ENCODE assay signal across 22 cellular contexts in genomic region chr3:71541313-71541712, GRCh38. TPM values are rescaled to one million over a fixed set of nuclear protein-coding genes. Genes with fewer than 3 reads are reported as not detected.
DNase-seq lines count a peak whose midpoint lies in the region; ATAC-seq, FAIRE-seq and TF ChIP-seq lines count a peak whose summit lies in the region.
"Had no signal": no experiment of that assay in that cellular context is flagged by ENCODE, and none has a peak within 500 bp of the region (broad histone marks: within the 10 kb centered on the region; RNA-seq: fewer than 3 reads in every experiment).

No MANE protein-coding gene starts in this region.

- H3K4me3 Mint-ChIP-seq in mesothelial cell of epicardium: peak overlapping the region; percentile 1
- H3K4me3 Mint-ChIP-seq: T-helper 17 cell had no signal

- H4K20me1 ChIP-seq in DOHH2 (ENCODE audit: control insufficient read depth, insufficient read depth, low read depth, low read length): no peaks in the 10 kb centered on the region
- H4K20me1 ChIP-seq in K562 (replicated peaks; ENCODE audit: control insufficient read depth, insufficient read depth, low read length): no peaks in the 10 kb centered on the region

- no TSS peak for BruUV-seq in K562 (replicated peaks; lab: Mats Ljungman, UMichigan)

- no peaks in the 10 kb centered on the region for H3K9me3 ChIP-seq in DOHH2 (ENCODE audit: control insufficient read depth, insufficient read depth, low read length)
- no peaks in the 10 kb centered on the region for H3K9me3 ChIP-seq in K562 (replicated peaks; ENCODE audit: control insufficient read depth, insufficient read depth, low read depth, low read length)
- H3K9me3 ChIP-seq: testis had no signal

- no peak overlapping the region for H2AFZ ChIP-seq in K562 (ENCODE audit: low read depth, low read length)
- H2AFZ ChIP-seq: parathyroid adenoma had no signal

- in situ Hi-C loops in K562 (cut with MboI): no loop called here

- H3K4me1 ChIP-seq in DOHH2 (ENCODE audit: control insufficient read depth, low read length) (peaks cover 67% of the 10 kb centered on the region), K562 (replicated peaks in 1 of 2; ENCODE audit: control insufficient read depth in 2 of 2, insufficient read depth in 2 of 2, low read length in 2 of 2) (peaks cover 12 to 25% of the 10 kb centered on the region in 2 experiments; a peak in 4 of 5 replicates)

- ATAC-seq in K562: no peak
- no peak for ATAC-seq in sciatic nerve
- ATAC-seq: T-helper 17 cell had no signal

- CTCF ChIA-PET in K562 (lab: Yijun Ruan, JAX; ENCODE audit: low intra/inter-chr PET ratio): interaction anchor here (0.6 kb wide), 1 partner anchor 38 kb away, joined by 3 read pairs; no protein-coding TSS in a partner anchor
- CTCF ChIA-PET in HEK293T (lab: Yijun Ruan, JAX): no interaction called here

- peaks cover 25% of the 10 kb centered on the region for H3F3A ChIP-seq in DOHH2 (ENCODE audit: control insufficient read depth, insufficient read depth)

- TF ChIP-seq POLR2A in K562 (conservative IDR thresholded peaks at IDR 0.05): no peak
- TF ChIP-seq POLR2A in lower leg skin (IDR thresholded peaks at IDR 0.05): no peak

- H3K9me1 ChIP-seq in K562 (ENCODE audit: control insufficient read depth, insufficient read depth, low read length): no peaks in the 10 kb centered on the region

- H3K36me3 ChIP-seq in DOHH2 (ENCODE audit: control insufficient read depth, low read length) (peaks cover 43% of the 10 kb centered on the region), K562 (ENCODE audit: control insufficient read depth, insufficient read depth, low read length) (no peaks in the 10 kb centered on the region)

- peaks cover 3% of the 10 kb centered on the region for H3K36me3 Mint-ChIP-seq in mesothelial cell of epicardium

- TF ChIP-seq CTCF in DOHH2 (IDR thresholded peaks at IDR 0.05; ENCODE audit: low read depth, low read length, poor library complexity, severe bottlenecking) (no peak), K562 (IDR thresholded peaks at IDR 0.05 in 2 of 3, conservative IDR thresholded peaks at IDR 0.05 in 1 of 3; ENCODE audit: insufficient read depth in 2 of 3, low read depth in 1 of 3, low read length in 3 of 3) (no peak), mesothelial cell of epicardium (IDR thresholded peaks at IDR 0.05; ENCODE audit: unreplicated experiment) (no peak), lower leg skin (IDR thresholded peaks at IDR 0.05) (no peak)

- H3K4me2 ChIP-seq in DOHH2 (ENCODE audit: low read length) (peak overlapping the region; percentile 78), K562 (ENCODE audit: insufficient read depth, low read length) (no peak overlapping the region)

- WGBS in K562 (ENCODE audit: insufficient coverage, low coverage, missing lambda C conversion rate): 20% methylated on average over 3 of the region's 3 CpGs
- WGBS in lower leg skin, 2 donors: 79 to 85% methylated on average over 3 of the region's 3 CpGs

- DNase-seq in NCI-H524 (lab: John Stamatoyannopoulos, UW) (peak; percentile 44 to 87), K562 (ENCODE audit: extremely low read depth in 1 of 4, low spot score in 3 of 4) (peak in 2 of 4 experiments; percentile 11 to 23), mesothelial cell of epicardium (ENCODE audit: low spot score in 2 of 2, unreplicated experiment in 2 of 2) (no peak), sciatic nerve (ENCODE audit: low spot score) (no peak), UCSD-AML1 (lab: John Stamatoyannopoulos, UW; ENCODE audit: unreplicated experiment) (no peak), lower leg skin (ENCODE audit: low spot score in 2 of 2) (no peak), HEK293T (ENCODE audit: extremely low spot score) (no peak)
- DNase-seq: activated CD4-positive, CD25-positive, alpha-beta regulatory T cell treated with anti-CD3 and anti-CD28 coated beads, Interleukin-2, amount 50 U/mL, for 72 hours; activated effector memory CD4-positive, alpha-beta T cell treated with anti-CD3 and anti-CD28 coated beads, Interleukin-2, amount 50 U/mL, for 16 hours; amygdala; COR-L47; NCI-H1436; NCI-H226; Right ventricle myocardium superior; small intestine; T-helper 17 cell; testis had no signal

- no peaks in the 10 kb centered on the region for H3K27me3 ChIP-seq in DOHH2 (ENCODE audit: control insufficient read depth, low read length)
- no peaks in the 10 kb centered on the region for H3K27me3 ChIP-seq in K562 (ENCODE audit: control insufficient read depth in 2 of 2, insufficient read depth in 2 of 2, low read length in 2 of 2)
- H3K27me3 ChIP-seq: testis had no signal

- no peak overlapping the region for H3K9ac ChIP-seq in K562 (ENCODE audit: insufficient read depth in 1 of 2, low read depth in 2 of 2, low read length in 2 of 2)
- H3K9ac ChIP-seq: parathyroid adenoma had no signal

- FAIRE-seq in K562 (lab: Jason Lieb, UNC): no peak
- FAIRE-seq: G401.6, GM12891, H1, small intestine had no signal

- H3K79me2 ChIP-seq in DOHH2 (ENCODE audit: control insufficient read depth, low read length): peaks cover 87% of the 10 kb centered on the region
- H3K79me2 ChIP-seq in K562 (ENCODE audit: control insufficient read depth, insufficient read depth, low read length): no peaks in the 10 kb centered on the region

- POLR2A ChIA-PET in K562 (lab: Yijun Ruan, JAX) (no interaction called here), HEK293T (lab: Yijun Ruan, JAX) (no interaction called here)

- H3K27ac ChIP-seq in DOHH2 (ENCODE audit: low read depth, low read length): peak overlapping the region; percentile 96; the same call in 1 of the 2 replicates
- H3K27ac ChIP-seq in K562 (ENCODE audit: extremely low read depth, low read depth, low read length): peak overlapping the region; percentile 20; the same call in 1 of the 3 replicates
- H3K27ac ChIP-seq: parathyroid adenoma, testis had no signal

- intact Hi-C loops in K562 (cut with micrococcal nuclease): loop anchor here (5.0 kb wide), 1 partner anchor 41 kb away; the partner anchor contains the start of gene FOXP1
- intact Hi-C loops in sciatic nerve (cut with DNase I): no loop called here
- intact Hi-C loops in lower leg skin (cut with DNase I; ENCODE audit: low total_unique reads): no loop called here

- H3K9me3 Mint-ChIP-seq in mesothelial cell of epicardium: no peaks in the 10 kb centered on the region

- H3K9me2 ChIP-seq in DOHH2 (replicated peaks; ENCODE audit: control insufficient read depth, low read length): no peaks in the 10 kb centered on the region

- TF ChIP-seq RAD21 in K562 (CRISPR knock-in tag; conservative IDR thresholded peaks at IDR 0.05 in 1 of 2, IDR thresholded peaks at IDR 0.05 in 1 of 2): no peak

- no peak for TF ChIP-seq EP300 in K562 (IDR thresholded peaks at IDR 0.05; ENCODE audit: low read length)

- H3K27ac Mint-ChIP-seq in mesothelial cell of epicardium: peak overlapping the region; percentile 74
- H3K27ac Mint-ChIP-seq: T-helper 17 cell had no signal

- H3K4me1 Mint-ChIP-seq in mesothelial cell of epicardium: peaks cover 53% of the 10 kb centered on the region

- H3K27me3 Mint-ChIP-seq in mesothelial cell of epicardium (ENCODE audit: low read depth): no peaks in the 10 kb centered on the region
- H3K27me3 Mint-ChIP-seq: T-helper 17 cell had no signal

- H3K4me3 ChIP-seq in DOHH2 (ENCODE audit: low read length) (peak overlapping the region; percentile 76), K562 (no peak overlapping the region), lower leg skin (ENCODE audit: low read depth, poor library complexity, severe bottlenecking) (no peak overlapping the region)
- H3K4me3 ChIP-seq: testis had no signal

TF ChIP-seq in K562, 482 proteins besides CTCF, POLR2A, EP300 and RAD21 (continues in another document):
- peak; percentile 34 for TF ChIP-seq TCF3 (CRISPR knock-in tag; IDR thresholded peaks at IDR 0.05)
- peak; percentile 69 for TF ChIP-seq ARID1B (IDR thresholded peaks at IDR 0.05)
- TF ChIP-seq TAL1 (IDR thresholded peaks at IDR 0.05): peak; percentile 54
- TF ChIP-seq BDP1 (IDR thresholded peaks at IDR 0.05; ENCODE audit: insufficient read depth, insufficient read length): no peak

TF ChIP-seq in HEK293T, 16 proteins besides CTCF, POLR2A, EP300 and RAD21 (continues in another document):
- TF ChIP-seq TARDBP (IDR thresholded peaks at IDR 0.05) (no peak), ARNT (IDR thresholded peaks at IDR 0.05) (no peak), FOXK2 (IDR thresholded peaks at IDR 0.05) (no peak), PKNOX1 (IDR thresholded peaks at IDR 0.05) (no peak), HDGF (IDR thresholded peaks at IDR 0.05; ENCODE audit: borderline replicate concordance) (no peak), ZNF384 (IDR thresholded peaks at IDR 0.05) (no peak), L3MBTL2 (conservative IDR thresholded peaks at IDR 0.05) (no peak), ELF4 (IDR thresholded peaks at IDR 0.05) (no peak)

RNA-seq across cellular contexts. Expression of gene FOXP1, which starts 42.2 kb away (rescaled TPM):
- total RNA-seq in K562 (2011; cell fraction: chromatin; rRNA removed; ENCODE audit: low replicate concordance): 73.6 and 125 TPM in 2 replicates
- 34.0 and 46.2 TPM in 2 replicates for total RNA-seq in K562 (2011; cell fraction: nucleolus; rRNA removed)
- total RNA-seq in K562 (2011; cell fraction: nucleoplasm; rRNA removed): 82.5 and 144 TPM in 2 replicates
- total RNA-seq in K562 (2014; rRNA removed): 13.7 and 15.2 TPM in 2 replicates
- total RNA-seq in K562 (2014; rRNA removed; fragmentation: Illumina TruSeq; extraction: Trizol): 22.1 and 23.0 TPM in 2 replicates
- total RNA-seq in K562 (2015; rRNA removed; fragmentation: Illumina TruSeq; extraction: Trizol): 34.5 and 35.1 TPM in 2 replicates
- total RNA-seq in K562 (2021): 26.2 and 29.4 TPM in 2 replicates
- polyA plus RNA-seq in K562 (2011; rRNA removed): 8.9 and 10.5 TPM in 2 replicates
- 5.1 and 8.3 TPM in 2 replicates for polyA plus RNA-seq in K562 (2011; cell fraction: cytosol; rRNA removed)
- polyA plus RNA-seq in K562 (2011; cell fraction: nucleus; rRNA removed): 14.3 and 20.7 TPM in 2 replicates
- polyA plus RNA-seq in K562 (2012): 14.7 and 17.1 TPM in 2 replicates
- polyA plus RNA-seq in K562 (2014; fragmentation: Illumina TruSeq; extraction: Trizol): 10.7 TPM in 2 replicates
- 10 to 100 TPM in 1 of 2 experiments, 1 to 10 TPM in 1; 7.7 to 13.8 TPM for polyA plus RNA-seq in K562 (2014; fragmentation: Nextera tagmentation; extraction: Ambion mirVana)
- 6.1 and 8.0 TPM in 2 replicates for polyA plus RNA-seq in K562 (2014; rRNA removed)
- 46.8 and 48.2 TPM in 2 replicates for polyA minus RNA-seq in K562 (2011; rRNA and poly(A)+ RNA removed)
- 14.1 and 24.0 TPM in 2 replicates for polyA minus RNA-seq in K562 (2011; cell fraction: cytosol; rRNA and poly(A)+ RNA removed)
- polyA minus RNA-seq in K562 (2011; cell fraction: nucleus; rRNA and poly(A)+ RNA removed): 54.0 and 77.8 TPM in 2 replicates
- 170 to 187 TPM (median 183 TPM) in 3 replicates for total RNA-seq in mesothelial cell of epicardium
- total RNA-seq in sciatic nerve: 137 TPM
- 10 to 100 TPM; 46.6 to 66.6 (median 55.2) TPM for total RNA-seq in lower leg skin

Comparison
In these comparisons a context has a peak if more than half of its experiments do, and no peak if none do; other contexts are left out.
1. DNase-seq: peak in NCI-H524 (2 of 2); none in mesothelial cell of epicardium (0 of 2), sciatic nerve (single experiment), UCSD-AML1 (single experiment), lower leg skin (0 of 2) and HEK293T (single experiment).